Comparison of ENCODE assay signal across 8 cellular contexts in the genomic region with DNA sequence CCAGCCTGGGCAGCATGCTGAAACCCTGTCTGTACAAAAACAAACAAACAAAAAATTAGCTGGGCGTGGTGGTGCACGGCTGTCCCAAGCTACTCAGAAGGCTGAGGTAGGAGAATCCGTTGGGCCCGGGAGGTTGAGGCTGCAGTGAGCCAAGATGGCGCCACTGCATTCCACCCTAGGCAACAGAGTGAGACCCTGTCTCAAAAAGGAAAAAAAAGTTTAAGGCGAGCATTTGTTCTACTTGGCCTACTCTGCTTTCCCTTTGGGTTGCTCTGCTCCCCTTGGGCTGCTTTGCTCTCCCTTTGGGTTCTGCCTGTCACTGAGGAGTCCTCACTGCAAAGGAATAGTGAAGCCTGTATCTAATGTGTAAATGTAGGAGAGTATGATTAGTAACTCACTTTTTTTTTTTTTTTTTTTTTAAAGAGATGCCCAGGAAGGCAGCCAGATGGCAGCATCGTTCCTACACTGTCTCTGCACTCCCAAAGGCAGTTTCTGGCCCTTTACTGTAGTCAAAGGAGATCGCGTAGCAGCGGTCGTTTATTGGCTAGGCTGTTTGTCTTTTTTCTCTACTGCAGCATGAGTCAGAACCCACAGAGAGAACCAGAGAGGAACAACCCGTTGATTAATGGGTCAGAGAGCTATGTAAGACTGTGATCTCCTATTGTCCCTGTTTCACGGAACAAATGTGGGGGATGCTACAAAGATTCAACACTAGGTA.
DNase-seq lines count a peak whose midpoint lies in the region; ATAC-seq and TF ChIP-seq lines count a peak whose summit lies in the region.

No MANE protein-coding gene starts in this region.

- peak; percentile 74 for ATAC-seq in GM21381 (IDR thresholded peaks at IDR 0.05; ENCODE audit: unreplicated experiment)
- ATAC-seq in naive thymus-derived CD4-positive, alpha-beta T cell, result peak; percentile 86

- H3K4me3 Mint-ChIP-seq in naive thymus-derived CD4-positive, alpha-beta T cell, result peak overlapping the region in 4 of 10 donors; percentile 4 to 58 (median 24)

- H3K36me3 Mint-ChIP-seq in naive thymus-derived CD4-positive, alpha-beta T cell, result no peaks in the 10 kb centered on the region

- peaks cover 0 to 6% (median 3%) of the 10 kb centered on the region in 7 donors for H3K4me1 Mint-ChIP-seq in naive thymus-derived CD4-positive, alpha-beta T cell

- H3K9me3 Mint-ChIP-seq in naive thymus-derived CD4-positive, alpha-beta T cell, result no peaks in the 10 kb centered on the region

- intact Hi-C loops in esophagus squamous epithelium (cut with DNase I), result loop anchor here (10.0 kb wide), 2 partner anchors 1339 to 1589 kb away; no protein-coding TSS in a partner anchor
- intact Hi-C loops in naive thymus-derived CD4-positive, alpha-beta T cell (cut with micrococcal nuclease), result loop anchor here (1.0 to 5.0 kb wide), 3 partner anchors 933 to 1952 kb away; no protein-coding TSS in a partner anchor

- no peak for TF ChIP-seq POLR2A in esophagus squamous epithelium (IDR thresholded peaks at IDR 0.05)

- H3K27me3 ChIP-seq in esophagus squamous epithelium, result no peaks in the 10 kb centered on the region
- H3K27me3 ChIP-seq in naive thymus-derived CD4-positive, alpha-beta T cell (ENCODE audit: control insufficient read depth in 2 of 2, insufficient read depth in 2 of 2, low read length in 2 of 2), result no peaks in the 10 kb centered on the region

- in situ Hi-C loops in Caki2 (cut with HindIII; ENCODE audit: low pct_unique_long_range_greater_than_20kb, low sequenced_read_pairs), result no loop called here

- POLR2A ChIA-PET in naive thymus-derived CD4-positive, alpha-beta T cell (lab: Charles Lee), result no interaction called here

- no peaks in the 10 kb centered on the region for H3K36me3 ChIP-seq in esophagus squamous epithelium
- H3K36me3 ChIP-seq in naive thymus-derived CD4-positive, alpha-beta T cell (ENCODE audit: control insufficient read depth in 2 of 3, insufficient read depth in 3 of 3, low read length in 3 of 3), result no peaks in the 10 kb centered on the region

- TF ChIP-seq CTCF in esophagus squamous epithelium (IDR thresholded peaks at IDR 0.05), result peak; percentile 28 to 61 (median 56)

- H3K27ac Mint-ChIP-seq in naive thymus-derived CD4-positive, alpha-beta T cell, result no peak overlapping the region

- peaks cover 0 to 26% (median 13%) of the 10 kb centered on the region in 5 donors for H3K27me3 Mint-ChIP-seq in naive thymus-derived CD4-positive, alpha-beta T cell

- DNase-seq in Caki2 (ENCODE audit: low read depth), result peak; percentile 91
- peak; percentile 96 for DNase-seq in HT1080 (ENCODE audit: low read depth)
- DNase-seq in NOMO-1 treated with dmso at 0.1 percent for 144 hours (lab: John Stamatoyannopoulos, UW; ENCODE audit: unreplicated experiment), result peak; percentile 65
- DNase-seq in activated T-cell treated with anti-CD3 and anti-CD28 coated beads for 24 hours (ENCODE audit: low read depth), result peak; percentile 32
- DNase-seq in esophagus squamous epithelium (lab: John Stamatoyannopoulos, UW), result no peak
- peak in 7 of 9 donors; percentile 18 to 43 (median 27) for DNase-seq in naive thymus-derived CD4-positive, alpha-beta T cell
- peak in 40 of 49 donors; percentile 1 to 76 (median 30) for DNase-seq in substantia nigra (lab: John Stamatoyannopoulos, UW)

- no peak overlapping the region for H3K4me3 ChIP-seq in esophagus squamous epithelium
- no peak overlapping the region for H3K4me3 ChIP-seq in naive thymus-derived CD4-positive, alpha-beta T cell (ENCODE audit: low read length)

- H3K9me3 ChIP-seq in esophagus squamous epithelium, result no peaks in the 10 kb centered on the region
- no peaks in the 10 kb centered on the region for H3K9me3 ChIP-seq in naive thymus-derived CD4-positive, alpha-beta T cell (ENCODE audit: control insufficient read depth in 2 of 3, low read length in 3 of 3)

- no peak overlapping the region for H3K27ac ChIP-seq in esophagus squamous epithelium
- H3K27ac ChIP-seq in naive thymus-derived CD4-positive, alpha-beta T cell (ENCODE audit: low read depth, low read length), result no peak overlapping the region
- H3K27ac ChIP-seq in substantia nigra (ENCODE audit: low read depth, low read length, poor library complexity, severe bottlenecking), result no peak overlapping the region

- H3K4me1 ChIP-seq in esophagus squamous epithelium, result peaks cover 5 to 20% (median 9%) of the 10 kb centered on the region in 3 donors
- H3K4me1 ChIP-seq in naive thymus-derived CD4-positive, alpha-beta T cell (ENCODE audit: control insufficient read depth in 2 of 2, insufficient read depth in 2 of 2, low read length in 2 of 2), result no peaks in the 10 kb centered on the region

- WGBS in esophagus squamous epithelium, 2 donors, result 22 to 26% methylated on average over 13 of the region's 13 CpGs

- CTCF ChIA-PET in naive thymus-derived CD4-positive, alpha-beta T cell (lab: Charles Lee), result interaction anchor here (0.6 to 5.0 kb wide), 4 partner anchors 11 to 1590 kb away, joined by 3 to 36 read pairs (median 4); no protein-coding TSS in a partner anchor
